Comparison of ENCODE assay signal across 8 cellular contexts in genomic region chr19:19488875-19489690, GRCh38. TPM values are rescaled to one million over a fixed set of nuclear protein-coding genes. Genes with fewer than 3 reads are reported as not detected.
DNase-seq lines count a peak whose midpoint lies in the region; ATAC-seq, FAIRE-seq and TF ChIP-seq lines count a peak whose summit lies in the region.

No MANE protein-coding gene starts in this region.

- H3K27ac Mint-ChIP-seq in mesothelial cell of epicardium, result peak overlapping the region; percentile 97

- peak overlapping the region; percentile 36 for H3K4me3 Mint-ChIP-seq in mesothelial cell of epicardium

- peaks cover 59% of the 10 kb centered on the region for H3K4me1 Mint-ChIP-seq in mesothelial cell of epicardium

- no peak for TF ChIP-seq CTCF in mesothelial cell of epicardium (IDR thresholded peaks at IDR 0.05; ENCODE audit: unreplicated experiment)

- ATAC-seq in GM18508 (IDR thresholded peaks at IDR 0.05; ENCODE audit: insufficient read depth, unreplicated experiment) (peak; percentile 44), HG02973 (IDR thresholded peaks at IDR 0.05; ENCODE audit: unreplicated experiment) (peak; percentile 60), GM19324 (IDR thresholded peaks at IDR 0.05; ENCODE audit: low FRiP score, unreplicated experiment) (no peak)

- peak; percentile 66 for DNase-seq in NOMO-1 treated with dmso at 0.1 percent for 144 hours (lab: John Stamatoyannopoulos, UW; ENCODE audit: unreplicated experiment)
- peak; percentile 78 for DNase-seq in activated CD8-positive, alpha-beta memory T cell treated with anti-CD3 and anti-CD28 coated beads, Interleukin-2, amount 50 U/mL, for 24 hours (ENCODE audit: extremely low read depth)
- peak in 1 of 2 experiments; percentile 69 for DNase-seq in mesothelial cell of epicardium (ENCODE audit: low spot score in 2 of 2, unreplicated experiment in 2 of 2)
- DNase-seq in stimulated activated CD8-positive, alpha-beta memory T cell treated with anti-CD3 and anti-CD28 coated beads, Interleukin-15, amount 100 ng/mL, for 48 hours (ENCODE audit: low read depth in 2 of 2), result peak; percentile 74 to 77

- peak; percentile 77 for FAIRE-seq in endometrium (lab: Jason Lieb, UNC)

- no peaks in the 10 kb centered on the region for H3K9me3 Mint-ChIP-seq in mesothelial cell of epicardium

- no peaks in the 10 kb centered on the region for H3K36me3 Mint-ChIP-seq in mesothelial cell of epicardium

- H3K27me3 Mint-ChIP-seq in mesothelial cell of epicardium (ENCODE audit: low read depth), result no peaks in the 10 kb centered on the region

RNA-seq across cellular contexts. Expression of gene TSSK6, which starts 26.3 kb away (rescaled TPM):
- total RNA-seq in mesothelial cell of epicardium, result 1.9 to 2.3 TPM (median 2.1 TPM) in 3 replicates

RNA-seq across cellular contexts. Expression of gene NDUFA13, which starts 26.9 kb away (rescaled TPM):
- total RNA-seq in mesothelial cell of epicardium, result 338 to 343 TPM (median 342 TPM) in 3 replicates

RNA-seq across cellular contexts. Expression of gene YJEFN3, which starts 39.6 kb away (rescaled TPM):
- 19.0 to 22.6 TPM (median 20.7 TPM) in 3 replicates for total RNA-seq in mesothelial cell of epicardium

RNA-seq across cellular contexts. Expression of gene CILP2, which starts 49.0 kb away (rescaled TPM):
- total RNA-seq in mesothelial cell of epicardium, result 22.7 to 23.2 TPM (median 23.2 TPM) in 3 replicates
